Comparison of ENCODE assay signal across 8 cellular contexts in genomic region chr2:64645014-64645418, GRCh38. TPM values are rescaled to one million over a fixed set of nuclear protein-coding genes. Genes with fewer than 3 reads are reported as not detected.
DNase-seq lines count a peak whose midpoint lies in the region; ATAC-seq lines count a peak whose summit lies in the region.

No MANE protein-coding gene starts in this region.

- peak overlapping the region; percentile 27 for H3K9ac ChIP-seq in rectal smooth muscle tissue (ENCODE audit: low read length)

- no peaks in the 10 kb centered on the region for H3K36me3 ChIP-seq in rectal smooth muscle tissue (ENCODE audit: control insufficient read depth, insufficient read depth, low read length)

- peak overlapping the region; percentile 69 for H3K4me3 ChIP-seq in rectal smooth muscle tissue (ENCODE audit: low read length)

- peaks cover 27% of the 10 kb centered on the region for H3K4me1 ChIP-seq in rectal smooth muscle tissue (ENCODE audit: control insufficient read depth, insufficient read depth, low read length)

- H3K27me3 Mint-ChIP-seq in activated naive CD8-positive, alpha-beta T cell treated with anti-CD3 and anti-CD28 coated beads, Interleukin-2, amount 10 ng/mL, durations not matched to agents 7 days and 5 days, result no peaks in the 10 kb centered on the region

- peak overlapping the region; percentile 87 for H3K27ac Mint-ChIP-seq in activated naive CD8-positive, alpha-beta T cell treated with anti-CD3 and anti-CD28 coated beads, Interleukin-2, amount 10 ng/mL, durations not matched to agents 7 days and 5 days

- DNase-seq in COR-L47 (lab: John Stamatoyannopoulos, UW), result peak; percentile 46
- peak; percentile 81 for DNase-seq in NCI-H69 (lab: John Stamatoyannopoulos, UW)
- peak; percentile 64 for DNase-seq in activated naive CD8-positive, alpha-beta T cell treated with anti-CD3 and anti-CD28 coated beads, Interleukin-2, amount 10 ng/mL, durations not matched to agents 7 days and 5 days
- DNase-seq in left ventricle myocardium superior, result peak; percentile 77

- H3K36me3 Mint-ChIP-seq in activated naive CD8-positive, alpha-beta T cell treated with anti-CD3 and anti-CD28 coated beads, Interleukin-2, amount 10 ng/mL, durations not matched to agents 7 days and 5 days, result peaks cover 7% of the 10 kb centered on the region

- peak overlapping the region; percentile 94 for H3K27ac ChIP-seq in rectal smooth muscle tissue (ENCODE audit: low read depth, low read length)

- peak; percentile 23 for ATAC-seq in HG03280 (IDR thresholded peaks at IDR 0.05; ENCODE audit: unreplicated experiment)
- ATAC-seq in activated naive CD8-positive, alpha-beta T cell treated with anti-CD3 and anti-CD28 coated beads, Interleukin-2, amount 10 ng/mL, durations not matched to agents 7 days and 5 days (ENCODE audit: low read depth), result peak; percentile 49
- peak; percentile 84 for ATAC-seq in left ventricle myocardium superior
- no peak for ATAC-seq in GM18868 (IDR thresholded peaks at IDR 0.05; ENCODE audit: unreplicated experiment)
- ATAC-seq in HG03460 (IDR thresholded peaks at IDR 0.05; ENCODE audit: unreplicated experiment), result no peak

- intact Hi-C loops in left ventricle myocardium superior (cut with micrococcal nuclease), result loop anchor here (5.0 kb wide), 1 partner anchor 227 kb away; no protein-coding TSS in a partner anchor

- peak overlapping the region; percentile 85 for H3K4me3 Mint-ChIP-seq in activated naive CD8-positive, alpha-beta T cell treated with anti-CD3 and anti-CD28 coated beads, Interleukin-2, amount 10 ng/mL, durations not matched to agents 7 days and 5 days

- no peaks in the 10 kb centered on the region for H3K27me3 ChIP-seq in rectal smooth muscle tissue (ENCODE audit: control insufficient read depth, insufficient read depth, low read length)

- H3K9me3 Mint-ChIP-seq in activated naive CD8-positive, alpha-beta T cell treated with anti-CD3 and anti-CD28 coated beads, Interleukin-2, amount 10 ng/mL, durations not matched to agents 7 days and 5 days, result no peaks in the 10 kb centered on the region

- POLR2A ChIA-PET in activated naive CD8-positive, alpha-beta T cell treated with anti-CD3 and anti-CD28 coated beads, Interleukin-2, amount 10 ng/mL, durations not matched to agents 7 days and 5 days (lab: Charles Lee), result interaction anchor here (0.6 to 3.9 kb wide), 9 partner anchors 9 to 217 kb away, joined by 3 to 44 read pairs (median 4); partner anchors contain the start of genes AFTPH and SERTAD2

- peaks cover 78% of the 10 kb centered on the region for H3K4me1 Mint-ChIP-seq in activated naive CD8-positive, alpha-beta T cell treated with anti-CD3 and anti-CD28 coated beads, Interleukin-2, amount 10 ng/mL, durations not matched to agents 7 days and 5 days

RNA-seq across cellular contexts. Expression of gene SERTAD2, which starts 8.7 kb away (rescaled TPM):
- total RNA-seq in activated naive CD8-positive, alpha-beta T cell treated with anti-CD3 and anti-CD28 coated beads, Interleukin-2, amount 10 ng/mL, durations not matched to agents 7 days and 5 days, result 10 to 100 TPM; 27.0 to 27.7 TPM
- total RNA-seq in left ventricle myocardium superior, result 14.6 TPM

Comparison
In these comparisons a context has a peak if more than half of its experiments do, and no peak if none do; other contexts are left out.
1. ATAC-seq: peak in HG03280 (single experiment), activated naive CD8-positive, alpha-beta T cell treated with anti-CD3 and anti-CD28 coated beads, Interleukin-2, amount 10 ng/mL, durations not matched to agents 7 days and 5 days (single experiment) and left ventricle myocardium superior (single experiment); none in GM18868 (single experiment) and HG03460 (single experiment).
2. Peak in every context shown above with its lines, with median percentiles within 50 percentile points of each other: DNase-seq.